9 cellular contexts compared by ENCODE assay signal in genomic region chr13:110471156-110471832, GRCh38.
DNase-seq lines count a peak whose midpoint lies in the region; ATAC-seq and TF ChIP-seq lines count a peak whose summit lies in the region.
"Had no signal": no experiment of that assay in that cellular context is flagged by ENCODE, and none has a peak within 500 bp of the region (broad histone marks: within the 10 kb centered on the region; RNA-seq: fewer than 3 reads in every experiment).

No MANE protein-coding gene starts in this region.

- peak; percentile 46 for DNase-seq in SK-N-SH
- DNase-seq in spleen: peak; percentile 75
- DNase-seq in NCI-H2107 treated with DMSO at 0.1 percent for 48 hours (lab: John Stamatoyannopoulos, UW; ENCODE audit: unreplicated experiment): no peak
- no peak for DNase-seq in RPMI8226
- DNase-seq in thyroid gland: no peak

- POLR2A ChIA-PET in SK-N-SH (lab: Yijun Ruan, JAX): no interaction called here

- TF ChIP-seq CTCF in SK-N-SH (IDR thresholded peaks at IDR 0.05) (no peak), OCI-LY3 (IDR thresholded peaks at IDR 0.05; ENCODE audit: low read depth, low read length) (no peak), spleen (IDR thresholded peaks at IDR 0.05 in 8 of 11, conservative IDR thresholded peaks at IDR 0.05 in 3 of 11) (no peak), thyroid gland (IDR thresholded peaks at IDR 0.05) (no peak)

- H3K4me1 ChIP-seq in SK-N-SH (ENCODE audit: control insufficient read depth in 1 of 2, insufficient read depth in 2 of 2, low read depth in 1 of 2, low read length in 1 of 2): peaks cover 0 to 43% of the 10 kb centered on the region in 2 experiments; a peak in 2 of 4 replicates
- peaks cover 70% of the 10 kb centered on the region for H3K4me1 ChIP-seq in OCI-LY3 (ENCODE audit: low read length)
- H3K4me1 ChIP-seq in spleen: peaks cover 17 to 43% (median 30%) of the 10 kb centered on the region in 6 donors
- no peaks in the 10 kb centered on the region for H3K4me1 ChIP-seq in thyroid gland
- H3K4me1 ChIP-seq: A549 had no signal

- intact Hi-C loops in spleen (cut with DNase I; ENCODE audit: low total_unique reads) (no loop called here), thyroid gland (cut with DNase I) (no loop called here)

- no peak for TF ChIP-seq RAD21 in SK-N-SH (IDR thresholded peaks at IDR 0.05; ENCODE audit: low read length)

- ATAC-seq in SK-N-SH treated with all-trans-retinoic acid at 6 μM for 48 hours: no peak
- ATAC-seq in HG02798 (IDR thresholded peaks at IDR 0.05; ENCODE audit: poor library complexity, unreplicated experiment): peak; percentile 61
- ATAC-seq: A549 had no signal

- 95% methylated on average over 14 of the region's 14 CpGs for WGBS in SK-N-SH (ENCODE audit: low lambda C conversion rate)
- 48 to 69% (median 64%) methylated on average over 14 of the region's 14 CpGs for WGBS in spleen, 5 donors
- 90 to 91% methylated on average over 14 of the region's 14 CpGs for WGBS in thyroid gland, 2 donors

- no peaks in the 10 kb centered on the region for H3K9me2 ChIP-seq in SK-N-SH

- CTCF ChIA-PET in SK-N-SH (lab: Yijun Ruan, JAX): interaction anchor here (2.5 kb wide), 1 partner anchor 16 kb away, joined by 10 read pairs; no protein-coding TSS in a partner anchor

- H4K20me1 ChIP-seq in SK-N-SH (ENCODE audit: insufficient read depth): no peaks in the 10 kb centered on the region
- H4K20me1 ChIP-seq in OCI-LY3 (ENCODE audit: insufficient read depth, low read length): no peaks in the 10 kb centered on the region

- TF ChIP-seq EP300 in SK-N-SH (IDR thresholded peaks at IDR 0.05; ENCODE audit: borderline replicate concordance in 1 of 2, low read depth in 1 of 2, low read length in 1 of 2): no peak

- H3K4me2 ChIP-seq in SK-N-SH (no peak overlapping the region), OCI-LY3 (ENCODE audit: low read length) (peak overlapping the region; percentile 96)
- H3K4me2 ChIP-seq: A549 had no signal

- TF ChIP-seq POLR2A in spleen (IDR thresholded peaks at IDR 0.05) (no peak), thyroid gland (IDR thresholded peaks at IDR 0.05) (no peak)

- H2AFZ ChIP-seq in SK-N-SH (ENCODE audit: low read depth): no peak overlapping the region
- no peak overlapping the region for H2AFZ ChIP-seq in OCI-LY3 (ENCODE audit: low read depth, low read length)

- H3K79me2 ChIP-seq in SK-N-SH (ENCODE audit: insufficient read depth) (no peaks in the 10 kb centered on the region), OCI-LY3 (ENCODE audit: low read length) (no peaks in the 10 kb centered on the region)

- H3K9ac ChIP-seq in SK-N-SH: no peak overlapping the region
- peak overlapping the region; percentile 44; the same call in 1 of the 2 replicates for H3K9ac ChIP-seq in OCI-LY3 (ENCODE audit: low read length)

- H3K27ac ChIP-seq in SK-N-SH (ENCODE audit: low read depth in 2 of 2, low read length in 1 of 2) (peak overlapping the region in 1 of 2 experiments; percentile 85; a peak in 2 of 4 replicates), OCI-LY3 (ENCODE audit: low read length) (peak overlapping the region; percentile 71), spleen (peak overlapping the region in 7 of 8 donors; percentile 42 to 77 (median 66)), thyroid gland (peak overlapping the region in 1 of 3 donors; percentile 5)
- H3K27ac ChIP-seq: A549 had no signal

- H3K9me3 ChIP-seq in SK-N-SH (no peaks in the 10 kb centered on the region), OCI-LY3 (ENCODE audit: insufficient read depth, low read length) (peaks cover 4% of the 10 kb centered on the region; the same call in 1 of the 2 replicates), spleen (no peaks in the 10 kb centered on the region), thyroid gland (no peaks in the 10 kb centered on the region)
- H3K9me3 ChIP-seq: A549 had no signal

- H3K4me3 ChIP-seq in SK-N-SH (ENCODE audit: low read depth in 2 of 2, low read length in 1 of 2) (no peak overlapping the region), OCI-LY3 (ENCODE audit: low read length) (peak overlapping the region; percentile 72), spleen (peak overlapping the region in 1 of 8 donors; percentile 26), thyroid gland (replicated peaks in 1 of 3) (no peak overlapping the region)
- H3K4me3 ChIP-seq: A549 had no signal

- H3K36me3 ChIP-seq in SK-N-SH (replicated peaks in 1 of 2; ENCODE audit: control insufficient read depth in 1 of 2, insufficient read depth in 2 of 2, low read length in 1 of 2) (peaks cover 15 to 35% of the 10 kb centered on the region in 2 experiments), OCI-LY3 (replicated peaks; ENCODE audit: low read depth, low read length) (no peaks in the 10 kb centered on the region), spleen (peaks cover 0 to 78% (median 12%) of the 10 kb centered on the region in 6 donors), thyroid gland (peaks cover 58 to 59% of the 10 kb centered on the region in 2 donors)

- no peaks in the 10 kb centered on the region for H3F3A ChIP-seq in SK-N-SH (replicated peaks; ENCODE audit: insufficient read depth)

- H3K27me3 ChIP-seq in SK-N-SH (ENCODE audit: insufficient read depth) (no peaks in the 10 kb centered on the region), OCI-LY3 (ENCODE audit: low read depth, low read length) (peaks cover 54% of the 10 kb centered on the region), spleen (replicated peaks in 1 of 7) (no peaks in the 10 kb centered on the region), thyroid gland (no peaks in the 10 kb centered on the region)

TF ChIP-seq in SK-N-SH, 30 proteins besides CTCF, POLR2A, EP300 and RAD21 (continues in another document):
- TF ChIP-seq GABPA (IDR thresholded peaks at IDR 0.05; ENCODE audit: low read depth) (no peak), FOSL2 (IDR thresholded peaks at IDR 0.05; ENCODE audit: borderline replicate concordance, low read depth) (no peak), ZBTB33 (IDR thresholded peaks at IDR 0.05; ENCODE audit: borderline replicate concordance, low read depth) (no peak), TCF12 (IDR thresholded peaks at IDR 0.05) (no peak), CHD2 (IDR thresholded peaks at IDR 0.05; ENCODE audit: low read length, partially characterized antibody) (no peak), NFIC (IDR thresholded peaks at IDR 0.05; ENCODE audit: borderline replicate concordance) (no peak)
- TF ChIP-seq, protein P1, sequence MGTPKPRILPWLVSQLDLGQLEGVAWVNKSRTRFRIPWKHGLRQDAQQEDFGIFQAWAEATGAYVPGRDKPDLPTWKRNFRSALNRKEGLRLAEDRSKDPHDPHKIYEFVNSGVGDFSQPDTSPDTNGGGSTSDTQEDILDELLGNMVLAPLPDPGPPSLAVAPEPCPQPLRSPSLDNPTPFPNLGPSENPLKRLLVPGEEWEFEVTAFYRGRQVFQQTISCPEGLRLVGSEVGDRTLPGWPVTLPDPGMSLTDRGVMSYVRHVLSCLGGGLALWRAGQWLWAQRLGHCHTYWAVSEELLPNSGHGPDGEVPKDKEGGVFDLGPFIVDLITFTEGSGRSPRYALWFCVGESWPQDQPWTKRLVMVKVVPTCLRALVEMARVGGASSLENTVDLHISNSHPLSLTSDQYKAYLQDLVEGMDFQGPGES (IDR thresholded peaks at IDR 0.05; ENCODE audit: low read depth, low read length): no peak

TF ChIP-seq in SK-N-SH treated with all-trans-retinoic acid at 6 μM for 48 hours, 23 proteins besides CTCF, POLR2A, EP300 and RAD21:
- TF ChIP-seq ZNF70 (CRISPR knock-in tag; IDR thresholded peaks at IDR 0.05) (no peak), OSR1 (CRISPR knock-in tag; IDR thresholded peaks at IDR 0.05) (no peak), SNAI2 (CRISPR knock-in tag; IDR thresholded peaks at IDR 0.05) (no peak), ZNF8 (CRISPR knock-in tag; IDR thresholded peaks at IDR 0.05) (no peak), ESRRG (CRISPR knock-in tag; IDR thresholded peaks at IDR 0.05) (no peak), TCF4 (CRISPR knock-in tag; IDR thresholded peaks at IDR 0.05; ENCODE audit: borderline replicate concordance) (no peak), RARB (CRISPR knock-in tag; IDR thresholded peaks at IDR 0.05) (no peak), CSDC2 (CRISPR knock-in tag; IDR thresholded peaks at IDR 0.05) (no peak), GLIS3 (CRISPR knock-in tag; IDR thresholded peaks at IDR 0.05) (no peak)
- TF ChIP-seq, protein P2, sequence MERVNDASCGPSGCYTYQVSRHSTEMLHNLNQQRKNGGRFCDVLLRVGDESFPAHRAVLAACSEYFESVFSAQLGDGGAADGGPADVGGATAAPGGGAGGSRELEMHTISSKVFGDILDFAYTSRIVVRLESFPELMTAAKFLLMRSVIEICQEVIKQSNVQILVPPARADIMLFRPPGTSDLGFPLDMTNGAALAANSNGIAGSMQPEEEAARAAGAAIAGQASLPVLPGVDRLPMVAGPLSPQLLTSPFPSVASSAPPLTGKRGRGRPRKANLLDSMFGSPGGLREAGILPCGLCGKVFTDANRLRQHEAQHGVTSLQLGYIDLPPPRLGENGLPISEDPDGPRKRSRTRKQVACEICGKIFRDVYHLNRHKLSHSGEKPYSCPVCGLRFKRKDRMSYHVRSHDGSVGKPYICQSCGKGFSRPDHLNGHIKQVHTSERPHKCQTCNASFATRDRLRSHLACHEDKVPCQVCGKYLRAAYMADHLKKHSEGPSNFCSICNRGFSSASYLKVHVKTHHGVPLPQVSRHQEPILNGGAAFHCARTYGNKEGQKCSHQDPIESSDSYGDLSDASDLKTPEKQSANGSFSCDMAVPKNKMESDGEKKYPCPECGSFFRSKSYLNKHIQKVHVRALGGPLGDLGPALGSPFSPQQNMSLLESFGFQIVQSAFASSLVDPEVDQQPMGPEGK (CRISPR knock-in tag; IDR thresholded peaks at IDR 0.05; ENCODE audit: borderline replicate concordance): no peak
- TF ChIP-seq, protein P3, sequence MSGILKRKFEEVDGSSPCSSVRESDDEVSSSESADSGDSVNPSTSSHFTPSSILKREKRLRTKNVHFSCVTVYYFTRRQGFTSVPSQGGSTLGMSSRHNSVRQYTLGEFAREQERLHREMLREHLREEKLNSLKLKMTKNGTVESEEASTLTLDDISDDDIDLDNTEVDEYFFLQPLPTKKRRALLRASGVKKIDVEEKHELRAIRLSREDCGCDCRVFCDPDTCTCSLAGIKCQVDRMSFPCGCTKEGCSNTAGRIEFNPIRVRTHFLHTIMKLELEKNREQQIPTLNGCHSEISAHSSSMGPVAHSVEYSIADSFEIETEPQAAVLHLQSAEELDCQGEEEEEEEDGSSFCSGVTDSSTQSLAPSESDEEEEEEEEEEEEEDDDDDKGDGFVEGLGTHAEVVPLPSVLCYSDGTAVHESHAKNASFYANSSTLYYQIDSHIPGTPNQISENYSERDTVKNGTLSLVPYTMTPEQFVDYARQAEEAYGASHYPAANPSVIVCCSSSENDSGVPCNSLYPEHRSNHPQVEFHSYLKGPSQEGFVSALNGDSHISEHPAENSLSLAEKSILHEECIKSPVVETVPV (CRISPR knock-in tag; IDR thresholded peaks at IDR 0.05): no peak

Comparison
In these comparisons a context has a peak if more than half of its experiments do, and no peak if none do; other contexts are left out.
1. DNase-seq: peak in SK-N-SH (single experiment) and spleen (single experiment); none in NCI-H2107 treated with DMSO at 0.1 percent for 48 hours (single experiment), RPMI8226 (single experiment) and thyroid gland (0 of 2).